15 cellular contexts compared by ENCODE assay signal in the genomic region with DNA sequence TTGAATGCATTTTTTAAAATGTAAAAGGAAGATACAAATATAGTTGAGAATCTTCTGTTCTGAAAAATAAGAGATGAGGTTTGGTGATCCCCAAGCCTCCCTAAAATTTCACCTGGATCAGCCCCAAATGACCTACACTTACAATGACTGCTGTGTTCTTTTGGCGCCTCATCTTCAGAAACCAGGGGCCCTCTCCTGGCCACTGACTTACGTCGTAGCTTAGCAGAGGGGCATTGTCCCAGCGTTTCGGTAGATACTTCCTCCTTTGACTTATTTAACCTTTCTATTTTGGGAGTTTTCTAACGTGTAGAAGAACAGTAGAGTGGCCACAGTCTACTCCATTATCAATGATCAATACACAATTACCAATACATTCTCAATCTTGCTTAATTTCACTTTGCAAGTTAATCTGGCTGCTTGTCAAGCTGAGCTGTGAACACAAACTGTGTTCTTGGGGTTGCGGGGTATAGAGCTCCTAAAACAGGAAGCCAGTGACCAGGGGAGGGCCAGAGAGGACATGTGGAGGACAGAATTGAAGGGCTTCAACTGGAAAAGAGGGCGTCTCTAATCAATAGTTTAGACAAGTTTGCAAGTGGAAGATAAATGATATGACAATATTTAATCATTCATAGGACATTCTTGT.
A peak's percentile ranks its signal among the peaks of the same experiment; 100 is the strongest.
DNase-seq lines count a peak whose midpoint lies in the region; ATAC-seq and TF ChIP-seq lines count a peak whose summit lies in the region.
"Had no signal": no experiment of that assay in that cellular context is flagged by ENCODE, and none has a peak within 500 bp of the region (broad histone marks: within the 10 kb centered on the region; RNA-seq: fewer than 3 reads in every experiment).

No MANE protein-coding gene starts in this region.

- CTCF ChIA-PET in Caco-2 (lab: Charles Lee): no interaction called here
- CTCF ChIA-PET in activated B cell treated with CpG ODN at 0.5 μM for 24 hours (lab: Charles Lee): interaction anchor here (0.6 to 3.4 kb wide), 12 partner anchors 10 to 834 kb away, joined by 3 to 22 read pairs (median 4); no protein-coding TSS in a partner anchor

- no peak for TF ChIP-seq CTCF in Caco-2 (IDR thresholded peaks at IDR 0.05; ENCODE audit: insufficient read depth in 1 of 2, low read depth in 1 of 2, low read length in 1 of 2, severe bottlenecking in 1 of 2, unreplicated experiment in 1 of 2)
- no peak for TF ChIP-seq CTCF in activated B cell treated with CpG ODN at 0.5 μM for 24 hours (IDR thresholded peaks at IDR 0.05)

- H3K4me3 Mint-ChIP-seq in Caco-2 (ENCODE audit: unreplicated experiment) (no peak overlapping the region), activated B cell treated with CpG ODN at 0.5 μM for 24 hours (peak overlapping the region; percentile 39)

- H3K27me3 Mint-ChIP-seq in Caco-2 (ENCODE audit: insufficient read depth, unreplicated experiment): no peaks in the 10 kb centered on the region
- no peaks in the 10 kb centered on the region for H3K27me3 Mint-ChIP-seq in activated B cell treated with CpG ODN at 0.5 μM for 24 hours

- no peaks in the 10 kb centered on the region for H3K27me3 ChIP-seq in Caco-2 (replicated peaks; ENCODE audit: control insufficient read depth, insufficient read depth, low read length)
- H3K27me3 ChIP-seq: MG63, right atrium auricular region, SJSA1, testis had no signal

- H3K9me3 Mint-ChIP-seq in Caco-2 (ENCODE audit: unreplicated experiment) (no peaks in the 10 kb centered on the region), activated B cell treated with CpG ODN at 0.5 μM for 24 hours (no peaks in the 10 kb centered on the region)

- H3K4me3 ChIP-seq in Caco-2 (ENCODE audit: low read depth, low read length): no peak overlapping the region
- no peak overlapping the region for H3K4me3 ChIP-seq in mesodermal cell (ENCODE audit: extremely low read depth, insufficient read depth, low read length, poor library complexity, severe bottlenecking)
- H3K4me3 ChIP-seq: left ventricle myocardium inferior, MG63, right atrium auricular region, SJSA1, testis had no signal

- peaks cover 6% of the 10 kb centered on the region for H3K36me3 Mint-ChIP-seq in Caco-2 (ENCODE audit: insufficient read depth, unreplicated experiment)
- peaks cover 18% of the 10 kb centered on the region for H3K36me3 Mint-ChIP-seq in activated B cell treated with CpG ODN at 0.5 μM for 24 hours (ENCODE audit: low read depth)

- DNase-seq in Caco-2 (no peak), NAMALWA (ENCODE audit: low spot score) (peak; percentile 9), activated B cell treated with CpG ODN at 0.5 μM for 24 hours (no peak), cerebellar nuclear complex (lab: John Stamatoyannopoulos, UW) (no peak), inferior parietal cortex (ENCODE audit: extremely low spot score) (no peak)
- DNase-seq in activated naive CD4-positive, alpha-beta T cell treated with anti-CD3 and anti-CD28 coated beads, Interleukin-2, amount 50 U/mL, for 16 hours: no peak
- DNase-seq: GDM1, left ventricle myocardium inferior, MG63, NCI-H2171, testis had no signal

- H3K27ac Mint-ChIP-seq in Caco-2 (ENCODE audit: unreplicated experiment) (peak overlapping the region; percentile 20), activated B cell treated with CpG ODN at 0.5 μM for 24 hours (peak overlapping the region; percentile 82)

- H3K36me3 ChIP-seq in Caco-2 (ENCODE audit: control insufficient read depth, insufficient read depth, low read length) (no peaks in the 10 kb centered on the region), mesodermal cell (ENCODE audit: control insufficient read depth, insufficient read depth, low read length) (peaks cover 6% of the 10 kb centered on the region)
- H3K36me3 ChIP-seq: left ventricle myocardium inferior, MG63, right atrium auricular region had no signal

- 80 to 100% methylated on average over 3 of the region's 8 CpGs for WGBS in mesodermal cell (ENCODE audit: insufficient coverage in 2 of 2), 2 experiments

- no peaks in the 10 kb centered on the region for H3K9me3 ChIP-seq in Caco-2
- no peaks in the 10 kb centered on the region for H3K9me3 ChIP-seq in mesodermal cell (ENCODE audit: control insufficient read depth, low read length)
- H3K9me3 ChIP-seq: left ventricle myocardium inferior, MG63, right atrium auricular region, SJSA1, testis had no signal

- POLR2A ChIA-PET in Caco-2 (lab: Charles Lee): no interaction called here
- POLR2A ChIA-PET in activated B cell treated with CpG ODN at 0.5 μM for 24 hours (lab: Charles Lee): interaction anchor here (0.6 to 2.7 kb wide), 13 partner anchors 9 to 833 kb away, joined by 3 to 10 read pairs (median 5); a partner anchor contains a TSS

- H3K4me1 Mint-ChIP-seq in Caco-2 (ENCODE audit: low read depth, unreplicated experiment): peaks cover 5% of the 10 kb centered on the region
- H3K4me1 Mint-ChIP-seq in activated B cell treated with CpG ODN at 0.5 μM for 24 hours: peaks cover 32% of the 10 kb centered on the region

- intact Hi-C loops in Caco-2 (cut with micrococcal nuclease; ENCODE audit: unreplicated experiment): no loop called here
- intact Hi-C loops in activated B cell treated with CpG ODN at 0.5 μM for 24 hours (cut with micrococcal nuclease): no loop called here

- H3K27ac ChIP-seq in mesodermal cell (ENCODE audit: low read depth, low read length, severe bottlenecking): peak overlapping the region; percentile 7
- H3K27ac ChIP-seq: left ventricle myocardium inferior, SJSA1, testis had no signal

- BruUV-seq in Caco-2 (replicated peaks; lab: Mats Ljungman, UMichigan): no TSS peak

- ATAC-seq in activated B cell treated with CpG ODN at 0.5 μM for 24 hours (ENCODE audit: low read depth): peak; percentile 71
- ATAC-seq in GM21447 (IDR thresholded peaks at IDR 0.05; ENCODE audit: unreplicated experiment): no peak

- H3K4me1 ChIP-seq in Caco-2 (no peaks in the 10 kb centered on the region), mesodermal cell (ENCODE audit: control insufficient read depth, insufficient read depth, low read length, poor library complexity, severe bottlenecking) (peaks cover 7% of the 10 kb centered on the region)
